8 cellular contexts compared by ENCODE assay signal in the genomic region with DNA sequence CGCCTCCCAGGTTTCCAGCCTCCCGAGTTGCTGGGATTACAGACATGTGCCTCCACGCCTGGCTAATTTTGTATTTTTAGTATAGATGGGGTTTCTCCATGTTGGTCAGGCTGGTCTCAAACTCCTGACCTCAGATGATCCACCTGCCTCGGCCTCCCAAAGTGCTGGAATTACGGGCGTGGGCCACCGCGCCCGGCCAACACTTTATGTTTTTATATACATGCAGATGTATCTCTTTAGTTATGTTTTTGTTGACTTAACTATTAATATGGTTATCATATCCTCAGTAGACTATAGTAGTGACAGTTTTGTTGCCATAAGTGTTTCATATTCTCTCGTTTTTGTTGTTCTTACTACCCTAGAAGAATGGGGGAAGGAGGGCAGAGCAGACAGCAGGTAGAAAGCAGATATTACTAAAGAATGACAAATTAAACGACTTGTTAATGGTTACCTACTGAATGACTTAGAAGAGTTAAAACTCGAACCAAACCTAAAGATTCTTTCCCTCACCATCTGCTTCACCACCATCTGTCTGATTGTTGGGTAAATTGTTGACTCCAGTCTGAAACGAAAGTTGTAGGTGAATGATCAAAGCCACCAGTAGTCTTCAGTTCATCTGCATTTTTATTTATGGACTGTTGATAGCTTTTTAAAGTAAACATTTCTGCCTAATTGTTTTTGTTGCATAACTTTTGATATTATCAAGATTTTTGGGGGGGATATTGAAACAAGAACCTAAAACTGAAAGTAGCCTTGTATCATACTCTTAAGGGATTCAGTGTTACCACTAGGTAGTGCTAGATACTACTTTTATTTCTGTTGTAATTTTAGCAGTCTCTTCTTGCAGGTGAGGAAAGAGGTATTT.
DNase-seq lines count a peak whose midpoint lies in the region; ATAC-seq and TF ChIP-seq lines count a peak whose summit lies in the region.

No MANE protein-coding gene starts in this region.

- no peaks in the 10 kb centered on the region for H3K4me1 Mint-ChIP-seq in Calu3 (ENCODE audit: low read depth, unreplicated experiment)

- no peak overlapping the region for H3K4me3 Mint-ChIP-seq in Calu3 (ENCODE audit: low read depth, unreplicated experiment)

- DNase-seq in Calu3 (no peak), GM20000 (ENCODE audit: low spot score) (peak; percentile 36), NCI-H1694 (lab: John Stamatoyannopoulos, UW) (peak; percentile 26), amniotic epithelial cell (ENCODE audit: low read depth) (peak; percentile 29), left kidney (ENCODE audit: low read depth, low spot score) (peak; percentile 21), superior temporal gyrus (ENCODE audit: extremely low spot score) (no peak)

- CTCF ChIA-PET in Calu3 (lab: Charles Lee), result no interaction called here

- peaks cover 35% of the 10 kb centered on the region for H3K36me3 Mint-ChIP-seq in Calu3 (ENCODE audit: insufficient read depth, unreplicated experiment)

- ATAC-seq in HG03139 (IDR thresholded peaks at IDR 0.05; ENCODE audit: unreplicated experiment) (no peak), GM18520 (IDR thresholded peaks at IDR 0.05; ENCODE audit: unreplicated experiment) (no peak)

- no peaks in the 10 kb centered on the region for H3K9me3 Mint-ChIP-seq in Calu3 (ENCODE audit: low read depth, unreplicated experiment)

- H3K27me3 Mint-ChIP-seq in Calu3 (ENCODE audit: unreplicated experiment), result no peaks in the 10 kb centered on the region

- BruUV-seq in Calu3 (replicated peaks; lab: Mats Ljungman, UMichigan), result no TSS peak

- TF ChIP-seq CTCF in Calu3 (IDR thresholded peaks at IDR 0.05; ENCODE audit: unreplicated experiment) (peak; percentile 39), GM20000 (IDR thresholded peaks at IDR 0.05; ENCODE audit: extremely low read depth, missing control alignments) (peak; percentile 15)

- no peak overlapping the region for H3K27ac Mint-ChIP-seq in Calu3 (ENCODE audit: unreplicated experiment)

- intact Hi-C loops in Calu3 (cut with micrococcal nuclease; ENCODE audit: unreplicated experiment), result loop anchor here (1.0 to 2.0 kb wide), 3 partner anchors 162 to 423 kb away; a partner anchor contains a TSS

Comparison
In these comparisons a context has a peak if more than half of its experiments do, and no peak if none do; other contexts are left out.
1. DNase-seq: peak in GM20000 (single experiment), NCI-H1694 (single experiment), amniotic epithelial cell (single experiment) and left kidney (single experiment); none in Calu3 (single experiment) and superior temporal gyrus (single experiment).